In the genomic region with DNA sequence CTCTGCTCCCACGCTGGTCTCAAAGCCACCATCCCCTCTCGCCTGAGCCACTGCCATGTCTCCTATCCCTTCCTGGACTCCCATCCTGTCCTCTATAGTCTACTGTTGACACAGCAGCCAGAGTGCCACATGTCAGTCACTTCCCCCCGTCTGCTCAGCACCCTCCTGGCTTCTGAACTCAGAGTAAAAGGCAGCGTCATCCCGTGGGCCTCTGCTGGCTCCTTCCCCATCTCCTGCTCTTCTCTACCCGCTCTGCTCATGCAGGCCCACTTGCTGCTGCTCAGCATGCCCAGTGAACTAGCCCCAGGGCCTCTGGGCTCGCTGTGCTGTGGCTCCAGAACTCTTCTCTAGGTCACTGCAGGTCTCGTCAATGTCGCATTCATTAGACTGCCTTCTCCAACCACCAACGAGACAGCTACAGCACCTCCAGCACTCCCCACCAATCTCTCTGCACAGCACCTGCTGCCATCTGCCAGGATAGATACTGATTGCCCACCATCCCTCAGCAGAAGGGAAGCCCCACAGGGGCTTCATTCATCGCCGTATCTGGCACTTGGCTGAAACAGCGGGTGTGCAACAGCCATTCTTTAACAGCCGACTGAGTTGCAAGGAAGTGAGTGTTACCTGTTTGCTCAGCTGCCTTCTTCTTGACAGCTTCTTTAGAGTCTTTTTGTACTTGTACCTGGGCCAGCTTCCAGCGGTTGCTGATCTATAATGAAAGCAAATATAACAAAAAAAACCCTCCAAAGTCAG, we compare ENCODE assay signal across 14 cellular contexts. TPM values are rescaled to one million over a fixed set of nuclear protein-coding genes. Genes with fewer than 3 reads are reported as not detected.
DNase-seq lines count a peak whose midpoint lies in the region; ATAC-seq, FAIRE-seq and TF ChIP-seq lines count a peak whose summit lies in the region.
"Had no signal": no experiment of that assay in that cellular context is flagged by ENCODE, and none has a peak within 500 bp of the region (broad histone marks: within the 10 kb centered on the region; RNA-seq: fewer than 3 reads in every experiment).

No MANE protein-coding gene starts in this region.

- H3K36me3 ChIP-seq in OCI-LY1 (ENCODE audit: insufficient read depth, low read length) = peaks cover 91% of the 10 kb centered on the region
- peaks cover 51 to 69% of the 10 kb centered on the region in 2 donors for H3K36me3 ChIP-seq in kidney (ENCODE audit: control insufficient read depth in 1 of 2, insufficient read depth in 2 of 2, low read length in 2 of 2)

- peaks cover 16% of the 10 kb centered on the region for H3K4me1 ChIP-seq in OCI-LY1 (ENCODE audit: insufficient read depth, low read length, severe bottlenecking)
- H3K4me1 ChIP-seq in kidney (ENCODE audit: control insufficient read depth in 1 of 2, insufficient read depth in 1 of 2, low read depth in 1 of 2, low read length in 2 of 2) = no peaks in the 10 kb centered on the region
- H3K4me1 ChIP-seq: BLaER1 treated with 17β-estradiol and CSF1 and Interleukin-3, amounts not matched to agents 10 nM and 100 nM had no signal

- DNase-seq in COR-L47 (lab: John Stamatoyannopoulos, UW) (peak; percentile 87), NCI-H1092 treated with DMSO at 0.1 percent for 48 hours (lab: John Stamatoyannopoulos, UW) (peak; percentile 93), kidney (peak; percentile 41), SIG-M5 (lab: John Stamatoyannopoulos, UW) (no peak), OCI-M2 (lab: John Stamatoyannopoulos, UW; ENCODE audit: unreplicated experiment) (no peak), midbrain (lab: John Stamatoyannopoulos, UW) (no peak)
- DNase-seq: NCI-H1048 had no signal

- no peak overlapping the region for H3K4me2 ChIP-seq in OCI-LY1 (ENCODE audit: low read length)
- H3K4me2 ChIP-seq: BLaER1 treated with 17β-estradiol and CSF1 and Interleukin-3, amounts not matched to agents 10 nM and 100 nM had no signal

- no peaks in the 10 kb centered on the region for H4K20me1 ChIP-seq in OCI-LY1 (ENCODE audit: insufficient read depth, low read length)

- no peaks in the 10 kb centered on the region for H3K9me3 ChIP-seq in OCI-LY1 (ENCODE audit: low read length)
- no peaks in the 10 kb centered on the region for H3K9me3 ChIP-seq in kidney (ENCODE audit: control insufficient read depth in 1 of 2, low read length in 2 of 2)
- H3K9me3 ChIP-seq: BLaER1 treated with 17β-estradiol and CSF1 and Interleukin-3, amounts not matched to agents 10 nM and 100 nM had no signal

- H3K9me2 ChIP-seq in OCI-LY1 (ENCODE audit: low read depth, low read length) = no peaks in the 10 kb centered on the region

- no peak for TF ChIP-seq CTCF in OCI-LY1 (IDR thresholded peaks at IDR 0.05; ENCODE audit: low read length)
- TF ChIP-seq CTCF in kidney (IDR thresholded peaks at IDR 0.05; ENCODE audit: borderline replicate concordance, extremely low read depth, insufficient read depth) = no peak

- no peak for FAIRE-seq in kidney (lab: Jason Lieb, UNC)

- H2AFZ ChIP-seq in OCI-LY1 (ENCODE audit: low read length) = no peak overlapping the region

- no peak for ATAC-seq in GM21360 (IDR thresholded peaks at IDR 0.05; ENCODE audit: unreplicated experiment)
- ATAC-seq: HCT116, SK-N-SH treated with all-trans-retinoic acid at 6 μM for 48 hours had no signal

- H3K27ac ChIP-seq in OCI-LY1 (ENCODE audit: low read depth, low read length, poor library complexity, severe bottlenecking) (peak overlapping the region; percentile 60), kidney (ENCODE audit: low read depth in 2 of 2, low read length in 2 of 2) (no peak overlapping the region)
- H3K27ac ChIP-seq: BLaER1 treated with 17β-estradiol and CSF1 and Interleukin-3, amounts not matched to agents 10 nM and 100 nM; HL-60 had no signal

- no peaks in the 10 kb centered on the region for H3F3A ChIP-seq in OCI-LY1 (ENCODE audit: insufficient read depth, low read length)

- intact Hi-C loops in kidney (cut with DNase I) = no loop called here

- no peaks in the 10 kb centered on the region for H3K27me3 ChIP-seq in OCI-LY1 (ENCODE audit: insufficient read depth, low read length)
- H3K27me3 ChIP-seq: BLaER1 treated with 17β-estradiol and CSF1 and Interleukin-3, amounts not matched to agents 10 nM and 100 nM had no signal

- no peaks in the 10 kb centered on the region for H3K79me2 ChIP-seq in OCI-LY1 (ENCODE audit: insufficient read depth, low read length)

- no peak overlapping the region; the same call in 1 of the 2 replicates for H3K9ac ChIP-seq in OCI-LY1 (ENCODE audit: low read length)
- H3K9ac ChIP-seq in kidney (ENCODE audit: low read length in 2 of 2) = no peak overlapping the region

- H3K4me3 ChIP-seq in OCI-LY1 (ENCODE audit: low read depth, low read length, poor library complexity, severe bottlenecking) = no peak overlapping the region
- no peak overlapping the region for H3K4me3 ChIP-seq in kidney (ENCODE audit: low read length in 2 of 2)
- H3K4me3 ChIP-seq: BLaER1 treated with 17β-estradiol and CSF1 and Interleukin-3, amounts not matched to agents 10 nM and 100 nM had no signal

RNA-seq across cellular contexts. Expression of gene SRM, which starts 11.8 kb away (rescaled TPM):
- 52.9 TPM for total RNA-seq in kidney
- polyA plus RNA-seq in kidney (ENCODE audit: insufficient read depth, low read depth, low replicate concordance) = 59.5 TPM

RNA-seq across cellular contexts. Expression of gene MASP2, which starts 24.6 kb away (rescaled TPM):
- total RNA-seq in kidney = not detected
- not detected for polyA plus RNA-seq in kidney (ENCODE audit: insufficient read depth, low read depth, low replicate concordance)
- total RNA-seq: epithelial cell of proximal tubule had no signal

RNA-seq across cellular contexts. Expression of gene EXOSC10, which starts 28.0 kb away (rescaled TPM):
- 46.8 TPM for total RNA-seq in kidney
- polyA plus RNA-seq in kidney (ENCODE audit: insufficient read depth, low read depth, low replicate concordance) = 26.2 TPM

RNA-seq across cellular contexts. Expression of gene TARDBP, which starts 59.2 kb away (rescaled TPM):
- 140 TPM for total RNA-seq in kidney
- polyA plus RNA-seq in kidney (ENCODE audit: insufficient read depth, low read depth, low replicate concordance) = 103 TPM

Comparison
In these comparisons a context has a peak if more than half of its experiments do, and no peak if none do; other contexts are left out.
1. DNase-seq: peak in COR-L47 (single experiment), NCI-H1092 treated with DMSO at 0.1 percent for 48 hours (single experiment) and kidney (single experiment); none in SIG-M5 (single experiment), OCI-M2 (single experiment) and midbrain (single experiment).